Comparison of ENCODE assay signal across 15 cellular contexts in the genomic region with DNA sequence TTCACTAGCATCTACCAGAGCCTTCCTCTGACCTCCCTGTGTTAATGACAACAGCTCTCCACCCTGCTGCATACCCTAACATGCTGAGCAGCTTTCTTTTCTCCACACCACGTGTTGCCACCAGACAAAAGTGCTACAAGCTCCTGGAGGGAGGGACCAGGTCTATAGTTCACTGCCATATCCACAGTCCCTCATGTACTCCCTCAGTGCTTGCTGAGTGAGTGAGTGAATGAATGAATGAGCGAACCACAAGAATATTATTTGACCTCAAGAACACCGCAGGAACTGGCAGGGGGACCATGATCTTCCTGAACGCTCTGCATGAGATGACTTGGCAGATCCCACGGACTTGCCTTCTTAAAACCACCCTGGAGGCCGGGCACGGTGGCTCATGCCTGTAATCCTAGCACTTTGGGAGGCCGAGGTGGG. TPM values are rescaled to one million over a fixed set of nuclear protein-coding genes. Genes with fewer than 3 reads are reported as not detected.
DNase-seq lines count a peak whose midpoint lies in the region; ATAC-seq and TF ChIP-seq lines count a peak whose summit lies in the region.
"Had no signal": no experiment of that assay in that cellular context is flagged by ENCODE, and none has a peak within 500 bp of the region (broad histone marks: within the 10 kb centered on the region; RNA-seq: fewer than 3 reads in every experiment).

No MANE protein-coding gene starts in this region.

- H3K4me1 ChIP-seq in BLaER1 = peaks cover 99% of the 10 kb centered on the region

- peak overlapping the region; percentile 46 for H3K4me2 ChIP-seq in BLaER1

- H3K36me3 Mint-ChIP-seq in WTC11 = no peaks in the 10 kb centered on the region
- peaks cover 9% of the 10 kb centered on the region for H3K36me3 Mint-ChIP-seq in effector memory CD8-positive, alpha-beta T cell (ENCODE audit: insufficient read depth)

- H3K9me3 ChIP-seq in BLaER1 = no peaks in the 10 kb centered on the region
- H3K9me3 ChIP-seq: MG63, mucosa of descending colon had no signal

- TF ChIP-seq CTCF in GM06990 (IDR thresholded peaks at IDR 0.05; ENCODE audit: insufficient read depth, low read length, poor library complexity, severe bottlenecking) (no peak), WTC11 (IDR thresholded peaks at IDR 0.05) (no peak)

- DNase-seq in GM06990 (ENCODE audit: extremely low read depth, insufficient read length) (peak; percentile 56), WTC11 (ENCODE audit: low spot score) (no peak), NCI-H526 treated with DMSO at 0.1 percent for 48 hours (lab: John Stamatoyannopoulos, UW) (no peak), NCI-H1436 (lab: John Stamatoyannopoulos, UW) (no peak), islet precursor cell (no peak), left lobe of liver (ENCODE audit: low spot score) (no peak)
- DNase-seq in effector memory CD8-positive, alpha-beta T cell = no peak
- DNase-seq: activated gamma-delta T cell treated with Interleukin-2 at 50 U/mL for 16 hours; H7; MG63; mucosa of descending colon; NCI-H2171; NK-92 treated with Interleukin-12 subunit alpha and Interleukin-12 subunit beta, amount 100 ng/mL, for 24 hours; stimulated activated naive CD4-positive, alpha-beta T cell had no signal

- no peak for ATAC-seq in WTC11
- ATAC-seq in effector memory CD8-positive, alpha-beta T cell (replicated peaks) = no peak
- no peak for ATAC-seq in left lobe of liver
- ATAC-seq: mucosa of descending colon had no signal

- H3K27ac ChIP-seq in BLaER1 = no peak overlapping the region

- peaks cover 38% of the 10 kb centered on the region for H3K4me1 Mint-ChIP-seq in WTC11
- peaks cover 77 to 81% of the 10 kb centered on the region in 2 donors for H3K4me1 Mint-ChIP-seq in effector memory CD8-positive, alpha-beta T cell (ENCODE audit: low read depth in 2 of 2)

- POLR2A ChIA-PET in WTC11 (lab: Charles Lee) = interaction anchor here (0.5 to 0.6 kb wide), 2 partner anchors 44 to 400 kb away, joined by 3 read pairs; no protein-coding TSS in a partner anchor

- no peaks in the 10 kb centered on the region for H3K36me3 ChIP-seq in BLaER1
- no peaks in the 10 kb centered on the region for H3K36me3 ChIP-seq in GM06990 (ENCODE audit: control insufficient read depth, insufficient read depth, low read length)
- H3K36me3 ChIP-seq: MG63 had no signal

- H3K27ac Mint-ChIP-seq in WTC11 = no peak overlapping the region
- H3K27ac Mint-ChIP-seq in effector memory CD8-positive, alpha-beta T cell = peak overlapping the region; percentile 70 to 88

- H3K9me3 Mint-ChIP-seq in WTC11 = no peaks in the 10 kb centered on the region
- no peaks in the 10 kb centered on the region for H3K9me3 Mint-ChIP-seq in effector memory CD8-positive, alpha-beta T cell

- CTCF ChIA-PET in WTC11 (lab: Charles Lee) = interaction anchor here (1.2 kb wide), 1 partner anchor 322 kb away, joined by 3 read pairs; no protein-coding TSS in a partner anchor

- H3K27me3 Mint-ChIP-seq in WTC11 (ENCODE audit: low read depth) = peaks cover 2% of the 10 kb centered on the region; the same call in 1 of the 2 replicates
- H3K27me3 Mint-ChIP-seq in effector memory CD8-positive, alpha-beta T cell = no peaks in the 10 kb centered on the region

- H3K4me3 ChIP-seq in BLaER1 (no peak overlapping the region), GM06990 (replicated peaks; ENCODE audit: low read depth, low read length) (no peak overlapping the region)
- H3K4me3 ChIP-seq: MG63, mucosa of descending colon had no signal

- no peaks in the 10 kb centered on the region for H4K20me1 ChIP-seq in BLaER1

- H3K4me3 Mint-ChIP-seq in WTC11 = no peak overlapping the region
- peak overlapping the region; percentile 68 for H3K4me3 Mint-ChIP-seq in effector memory CD8-positive, alpha-beta T cell

- H3K27me3 ChIP-seq in BLaER1 (no peaks in the 10 kb centered on the region), GM06990 (replicated peaks; ENCODE audit: control insufficient read depth, insufficient read depth, low read length) (no peaks in the 10 kb centered on the region)
- H3K27me3 ChIP-seq: MG63 had no signal

- H3K9ac ChIP-seq in BLaER1 = no peak overlapping the region

TF ChIP-seq in WTC11, 78 proteins besides CTCF, POLR2A, EP300 and RAD21:
- TF ChIP-seq, protein P1, sequence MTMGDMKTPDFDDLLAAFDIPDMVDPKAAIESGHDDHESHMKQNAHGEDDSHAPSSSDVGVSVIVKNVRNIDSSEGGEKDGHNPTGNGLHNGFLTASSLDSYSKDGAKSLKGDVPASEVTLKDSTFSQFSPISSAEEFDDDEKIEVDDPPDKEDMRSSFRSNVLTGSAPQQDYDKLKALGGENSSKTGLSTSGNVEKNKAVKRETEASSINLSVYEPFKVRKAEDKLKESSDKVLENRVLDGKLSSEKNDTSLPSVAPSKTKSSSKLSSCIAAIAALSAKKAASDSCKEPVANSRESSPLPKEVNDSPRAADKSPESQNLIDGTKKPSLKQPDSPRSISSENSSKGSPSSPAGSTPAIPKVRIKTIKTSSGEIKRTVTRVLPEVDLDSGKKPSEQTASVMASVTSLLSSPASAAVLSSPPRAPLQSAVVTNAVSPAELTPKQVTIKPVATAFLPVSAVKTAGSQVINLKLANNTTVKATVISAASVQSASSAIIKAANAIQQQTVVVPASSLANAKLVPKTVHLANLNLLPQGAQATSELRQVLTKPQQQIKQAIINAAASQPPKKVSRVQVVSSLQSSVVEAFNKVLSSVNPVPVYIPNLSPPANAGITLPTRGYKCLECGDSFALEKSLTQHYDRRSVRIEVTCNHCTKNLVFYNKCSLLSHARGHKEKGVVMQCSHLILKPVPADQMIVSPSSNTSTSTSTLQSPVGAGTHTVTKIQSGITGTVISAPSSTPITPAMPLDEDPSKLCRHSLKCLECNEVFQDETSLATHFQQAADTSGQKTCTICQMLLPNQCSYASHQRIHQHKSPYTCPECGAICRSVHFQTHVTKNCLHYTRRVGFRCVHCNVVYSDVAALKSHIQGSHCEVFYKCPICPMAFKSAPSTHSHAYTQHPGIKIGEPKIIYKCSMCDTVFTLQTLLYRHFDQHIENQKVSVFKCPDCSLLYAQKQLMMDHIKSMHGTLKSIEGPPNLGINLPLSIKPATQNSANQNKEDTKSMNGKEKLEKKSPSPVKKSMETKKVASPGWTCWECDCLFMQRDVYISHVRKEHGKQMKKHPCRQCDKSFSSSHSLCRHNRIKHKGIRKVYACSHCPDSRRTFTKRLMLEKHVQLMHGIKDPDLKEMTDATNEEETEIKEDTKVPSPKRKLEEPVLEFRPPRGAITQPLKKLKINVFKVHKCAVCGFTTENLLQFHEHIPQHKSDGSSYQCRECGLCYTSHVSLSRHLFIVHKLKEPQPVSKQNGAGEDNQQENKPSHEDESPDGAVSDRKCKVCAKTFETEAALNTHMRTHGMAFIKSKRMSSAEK (CRISPR knock-in tag; IDR thresholded peaks at IDR 0.05; ENCODE audit: borderline replicate concordance) = no peak
- peak; percentile 22; the same call in 1 of the 2 replicates for TF ChIP-seq USF2 (CRISPR knock-in tag; IDR thresholded peaks at IDR 0.05)
- TF ChIP-seq ZNF423 (CRISPR knock-in tag; IDR thresholded peaks at IDR 0.05) = 0 out of 2 replicates have a peak, but pooled peaks have one; percentile 7
- TF ChIP-seq MXD4 (CRISPR knock-in tag; IDR thresholded peaks at IDR 0.05; ENCODE audit: borderline replicate concordance) = no peak
- TF ChIP-seq CREB1 (CRISPR knock-in tag; IDR thresholded peaks at IDR 0.05) = no peak
- no peak for TF ChIP-seq NR3C1 (CRISPR knock-in tag; conservative IDR thresholded peaks at IDR 0.05; ENCODE audit: low read depth)
- TF ChIP-seq NFYB (CRISPR knock-in tag; conservative IDR thresholded peaks at IDR 0.05; ENCODE audit: low read depth) = no peak
- TF ChIP-seq ZNF138 (CRISPR knock-in tag; conservative IDR thresholded peaks at IDR 0.05) = no peak

RNA-seq across cellular contexts. Expression of gene CAB39, which starts 47.4 kb away (rescaled TPM):
- total RNA-seq in WTC11 (2021) = 35.6 to 38.9 TPM (median 36.9 TPM) in 3 replicates
- 22.6 TPM for total RNA-seq in left lobe of liver
